10 cellular contexts compared by ENCODE assay signal in the genomic region with DNA sequence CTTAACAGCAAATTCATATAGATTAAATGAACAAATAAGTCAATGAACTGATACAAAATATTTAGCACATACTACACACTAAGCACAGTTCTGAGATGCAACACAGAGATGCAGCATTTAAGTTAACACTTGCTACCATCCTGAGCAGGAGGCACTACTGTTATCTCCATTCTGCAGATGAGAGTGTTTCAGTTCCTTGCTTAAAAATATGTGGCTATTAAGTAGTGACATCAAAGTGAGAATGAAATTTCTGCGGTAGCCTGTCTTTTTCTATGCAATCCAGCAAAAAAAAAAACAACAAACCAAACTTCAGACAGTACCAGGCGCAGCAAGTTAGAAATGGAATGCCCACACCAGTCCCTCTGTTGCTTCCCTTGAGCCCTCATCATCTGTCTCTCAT.
A peak's percentile ranks its signal among the peaks of the same experiment; 100 is the strongest.
DNase-seq lines count a peak whose midpoint lies in the region; ATAC-seq and TF ChIP-seq lines count a peak whose summit lies in the region.
"Had no signal": no experiment of that assay in that cellular context is flagged by ENCODE, and none has a peak within 500 bp of the region (broad histone marks: within the 10 kb centered on the region; RNA-seq: fewer than 3 reads in every experiment).

No MANE protein-coding gene starts in this region.

- WGBS in right lobe of liver (ENCODE audit: insufficient coverage, low coverage, low lambda C conversion rate, missing lambda C conversion rate) = 77% methylated on average over 2 of the region's 2 CpGs

- no peaks in the 10 kb centered on the region for H3K36me3 ChIP-seq in right lobe of liver

- H3K4me3 Mint-ChIP-seq in natural killer cell treated with Interleukin-12 subunit alpha and Interleukin-12 subunit beta and Interleukin-15 and Interleukin-18, amount 100 ng/mL, for 72 hours = no peak overlapping the region

- no peaks in the 10 kb centered on the region for H3K27me3 Mint-ChIP-seq in natural killer cell treated with Interleukin-12 subunit alpha and Interleukin-12 subunit beta and Interleukin-15 and Interleukin-18, amount 100 ng/mL, for 72 hours

- H3K27ac ChIP-seq in right lobe of liver = no peak overlapping the region
- H3K27ac ChIP-seq: PC-9 had no signal

- H3K9me3 Mint-ChIP-seq in natural killer cell treated with Interleukin-12 subunit alpha and Interleukin-12 subunit beta and Interleukin-15 and Interleukin-18, amount 100 ng/mL, for 72 hours = no peaks in the 10 kb centered on the region

- H3K36me3 Mint-ChIP-seq in natural killer cell treated with Interleukin-12 subunit alpha and Interleukin-12 subunit beta and Interleukin-15 and Interleukin-18, amount 100 ng/mL, for 72 hours = peaks cover under 1% of the 10 kb centered on the region

- ATAC-seq in GM18499 (IDR thresholded peaks at IDR 0.05; ENCODE audit: insufficient read depth, unreplicated experiment) (peak; percentile 78), GM19468 (IDR thresholded peaks at IDR 0.05; ENCODE audit: extremely low read depth, unreplicated experiment) (peak; percentile 91), HG02884 (IDR thresholded peaks at IDR 0.05; ENCODE audit: unreplicated experiment) (peak; percentile 81), HG03521 (IDR thresholded peaks at IDR 0.05; ENCODE audit: unreplicated experiment) (peak; percentile 84), right lobe of liver (no peak)
- no peak for ATAC-seq in natural killer cell treated with Interleukin-12 subunit alpha and Interleukin-12 subunit beta and Interleukin-15 and Interleukin-18, amount 100 ng/mL, for 72 hours

- intact Hi-C loops in right lobe of liver (cut with DNase I) = no loop called here

- H3K27ac Mint-ChIP-seq in natural killer cell treated with Interleukin-12 subunit alpha and Interleukin-12 subunit beta and Interleukin-15 and Interleukin-18, amount 100 ng/mL, for 72 hours = no peak overlapping the region

- DNase-seq in Kasumi-1 (lab: John Stamatoyannopoulos, UW) = no peak
- DNase-seq in C1 segment of cervical spinal cord (lab: John Stamatoyannopoulos, UW) = no peak
- no peak for DNase-seq in natural killer cell treated with Interleukin-12 subunit alpha and Interleukin-12 subunit beta and Interleukin-15 and Interleukin-18, amount 100 ng/mL, for 72 hours (ENCODE audit: low spot score)
- no peak for DNase-seq in right lobe of liver
- DNase-seq: NCI-H1694, PC-9 had no signal

- H3K4me3 ChIP-seq in right lobe of liver = no peak overlapping the region
- H3K4me3 ChIP-seq: PC-9 had no signal

- no peaks in the 10 kb centered on the region for H3K9me3 ChIP-seq in right lobe of liver

- H3K4me1 Mint-ChIP-seq in natural killer cell treated with Interleukin-12 subunit alpha and Interleukin-12 subunit beta and Interleukin-15 and Interleukin-18, amount 100 ng/mL, for 72 hours (ENCODE audit: low read depth in 2 of 2) = peaks cover 20 to 23% of the 10 kb centered on the region in 2 donors

- no peaks in the 10 kb centered on the region for H3K4me1 ChIP-seq in right lobe of liver

- no peak for TF ChIP-seq POLR2A in right lobe of liver (IDR thresholded peaks at IDR 0.05)

- TF ChIP-seq CTCF in right lobe of liver (IDR thresholded peaks at IDR 0.05) = no peak

- no peaks in the 10 kb centered on the region for H3K27me3 ChIP-seq in right lobe of liver

Comparison
In these comparisons a context has a peak if more than half of its experiments do, and no peak if none do; other contexts are left out.
1. ATAC-seq: peak in GM18499 (single experiment), GM19468 (single experiment), HG02884 (single experiment) and HG03521 (single experiment); none in natural killer cell treated with Interleukin-12 subunit alpha and Interleukin-12 subunit beta and Interleukin-15 and Interleukin-18, amount 100 ng/mL, for 72 hours (0 of 2) and right lobe of liver (0 of 4).